8 cellular contexts compared by ENCODE assay signal in the genomic region with DNA sequence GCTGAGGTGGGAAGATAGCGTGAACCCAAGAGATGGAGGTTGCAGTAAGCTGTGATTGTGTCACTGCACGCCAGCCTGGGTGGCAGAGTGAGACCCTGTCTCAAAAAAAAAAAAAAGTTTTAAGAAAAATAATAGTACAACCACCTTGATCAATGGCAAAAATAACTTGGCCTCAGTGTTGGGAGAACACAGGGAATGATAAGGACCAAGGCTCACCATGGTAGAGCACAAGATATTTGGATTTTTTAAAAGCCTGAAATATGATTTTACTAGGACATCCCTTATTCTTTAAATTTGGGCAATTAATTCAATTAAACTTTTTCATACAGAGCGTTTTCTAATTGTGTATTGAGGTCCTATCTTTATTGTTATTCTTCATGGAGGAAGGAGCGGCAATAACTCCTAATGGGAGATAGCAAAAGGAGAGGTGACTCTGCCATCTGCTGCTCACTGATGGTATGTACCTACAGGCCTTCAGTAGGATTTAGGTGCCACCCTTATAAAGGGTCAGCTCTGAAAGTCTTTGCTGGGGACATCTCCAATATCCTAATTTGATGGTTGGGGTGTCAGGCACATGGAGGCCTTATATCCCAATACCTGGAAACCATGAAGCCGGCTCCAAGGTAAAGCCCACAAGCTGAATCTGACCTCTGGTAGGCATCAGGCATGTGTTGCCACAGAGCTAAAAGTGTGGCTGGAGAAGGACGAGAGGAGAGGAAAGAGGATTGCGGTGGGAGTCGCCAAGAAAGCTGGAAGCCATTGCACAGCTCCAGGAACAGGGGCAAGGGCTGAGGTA. TPM values are rescaled to one million over a fixed set of nuclear protein-coding genes. Genes with fewer than 3 reads are reported as not detected.
DNase-seq lines count a peak whose midpoint lies in the region; ATAC-seq, FAIRE-seq and TF ChIP-seq lines count a peak whose summit lies in the region.

No MANE protein-coding gene starts in this region.

- peak; percentile 62 for TF ChIP-seq CTCF in AG04449 (IDR thresholded peaks at IDR 0.05; ENCODE audit: insufficient read depth, low read length, missing control alignments)
- peak; percentile 68 for TF ChIP-seq CTCF in GM12865 (IDR thresholded peaks at IDR 0.05; ENCODE audit: insufficient read depth, low read depth, low read length, missing control alignments)
- no peak for TF ChIP-seq CTCF in activated B cell treated with CpG ODN at 0.5 μM for 24 hours (IDR thresholded peaks at IDR 0.05)
- peak; percentile 12 to 59 (median 54) for TF ChIP-seq CTCF in gastroesophageal sphincter (IDR thresholded peaks at IDR 0.05)
- peak; percentile 30 to 62 (median 56) for TF ChIP-seq CTCF in pancreas (IDR thresholded peaks at IDR 0.05)

- no peaks in the 10 kb centered on the region for H3K27me3 ChIP-seq in gastroesophageal sphincter
- no peaks in the 10 kb centered on the region for H3K27me3 ChIP-seq in pancreas

- DNase-seq in AG04449 (ENCODE audit: low read depth, low spot score) (no peak), GM12865 (ENCODE audit: low read depth) (peak; percentile 66), NCI-H2029 (lab: John Stamatoyannopoulos, UW) (peak; percentile 52), activated B cell treated with CpG ODN at 0.5 μM for 24 hours (no peak), pancreas (peak in 2 of 6 donors; percentile 47 to 64), ureter (ENCODE audit: low spot score) (no peak)
- DNase-seq in NK-92 treated with Interleukin-12 subunit alpha and Interleukin-12 subunit beta, amount 100 ng/mL, for 24 hours (lab: John Stamatoyannopoulos, UW), result no peak

- TF ChIP-seq EP300 in gastroesophageal sphincter (IDR thresholded peaks at IDR 0.05), result no peak

- CTCF ChIA-PET in AG04449 (lab: Yijun Ruan, JAX), result interaction anchor here (0.8 to 8.9 kb wide), 18 partner anchors 8 to 322 kb away, joined by 3 to 276 read pairs (median 4); no protein-coding TSS in a partner anchor
- CTCF ChIA-PET in activated B cell treated with CpG ODN at 0.5 μM for 24 hours (lab: Charles Lee), result interaction anchor here (0.8 to 4.6 kb wide), 8 partner anchors 9 to 315 kb away, joined by 3 to 59 read pairs (median 5); no protein-coding TSS in a partner anchor

- intact Hi-C loops in activated B cell treated with CpG ODN at 0.5 μM for 24 hours (cut with micrococcal nuclease) (loop anchor here (1.0 kb wide), 1 partner anchor 182 kb away; no protein-coding TSS in a partner anchor), pancreas (cut with DNase I) (loop anchor here in 2 of 3 donors (2.0 to 10.0 kb wide), 3 partner anchors 118 to 316 kb away; no protein-coding TSS in a partner anchor)

- no peak overlapping the region for H3K4me3 ChIP-seq in AG04449 (ENCODE audit: low read depth, low read length)
- H3K4me3 ChIP-seq in GM12865 (ENCODE audit: low read depth, low read length), result no peak overlapping the region
- H3K4me3 ChIP-seq in gastroesophageal sphincter, result no peak overlapping the region
- H3K4me3 ChIP-seq in pancreas, result no peak overlapping the region

- no peaks in the 10 kb centered on the region for H3K36me3 Mint-ChIP-seq in activated B cell treated with CpG ODN at 0.5 μM for 24 hours (ENCODE audit: low read depth)

- no peak overlapping the region for H3K27ac Mint-ChIP-seq in activated B cell treated with CpG ODN at 0.5 μM for 24 hours

- 68 to 71% methylated on average over 4 to 7 of the region's 8 CpGs for WGBS in gastroesophageal sphincter (ENCODE audit: low coverage in 1 of 2), 2 donors
- 38 to 41% methylated on average over 8 of the region's 8 CpGs for WGBS in pancreas, 2 donors

- H3K9me3 ChIP-seq in gastroesophageal sphincter (no peaks in the 10 kb centered on the region), pancreas (no peaks in the 10 kb centered on the region)

- POLR2A ChIA-PET in AG04449 (lab: Yijun Ruan, JAX) (interaction anchor here (0.7 kb wide), 1 partner anchor 121 kb away, joined by 3 read pairs; no protein-coding TSS in a partner anchor), activated B cell treated with CpG ODN at 0.5 μM for 24 hours (lab: Charles Lee) (no interaction called here)

- FAIRE-seq in pancreas (lab: Jason Lieb, UNC), result no peak

- no peak for TF ChIP-seq POLR2A in gastroesophageal sphincter (IDR thresholded peaks at IDR 0.05)

- no peaks in the 10 kb centered on the region for H3K9me3 Mint-ChIP-seq in activated B cell treated with CpG ODN at 0.5 μM for 24 hours

- peaks cover 8% of the 10 kb centered on the region for H3K27me3 Mint-ChIP-seq in activated B cell treated with CpG ODN at 0.5 μM for 24 hours

- H3K36me3 ChIP-seq in gastroesophageal sphincter (no peaks in the 10 kb centered on the region), pancreas (no peaks in the 10 kb centered on the region)

- ATAC-seq in activated B cell treated with CpG ODN at 0.5 μM for 24 hours (ENCODE audit: low read depth), result peak; percentile 49
- ATAC-seq in gastroesophageal sphincter, result no peak
- ATAC-seq in pancreas, result peak; percentile 86 to 94 (median 92)

- H3K27ac ChIP-seq in gastroesophageal sphincter, result no peak overlapping the region
- H3K27ac ChIP-seq in pancreas, result peak overlapping the region; percentile 33 to 46 (median 38)

- H3K4me3 Mint-ChIP-seq in activated B cell treated with CpG ODN at 0.5 μM for 24 hours, result no peak overlapping the region

- H3K4me1 Mint-ChIP-seq in activated B cell treated with CpG ODN at 0.5 μM for 24 hours, result no peaks in the 10 kb centered on the region

- H3K4me1 ChIP-seq in gastroesophageal sphincter (no peaks in the 10 kb centered on the region), pancreas (peaks cover 15 to 34% (median 29%) of the 10 kb centered on the region in 3 donors)

RNA-seq across cellular contexts. Expression of gene POLD3, which starts 21.9 kb away (rescaled TPM):
- 14.9 and 16.3 TPM in 2 replicates for total RNA-seq in activated B cell treated with CpG ODN at 0.5 μM for 24 hours
- total RNA-seq in gastroesophageal sphincter, result 10 to 100 TPM in 2 of 4 donors, 1 to 10 TPM in 2; 9.1 to 18.7 (median 12.4) TPM
- total RNA-seq in pancreas, result 10 to 100 TPM in 3 of 6 donors, 1 to 10 TPM in 3; 7.9 to 14.0 (median 10.2) TPM
- 1 to 10 TPM; 7.2 to 8.6 TPM for polyA plus RNA-seq in pancreas
- 21.8 TPM for total RNA-seq in ureter

Comparison
In these comparisons a context has a peak if more than half of its experiments do, and no peak if none do; other contexts are left out.
1. DNase-seq: peak in GM12865 (single experiment) and NCI-H2029 (single experiment); none in AG04449 (single experiment), activated B cell treated with CpG ODN at 0.5 μM for 24 hours (single experiment), NK-92 treated with Interleukin-12 subunit alpha and Interleukin-12 subunit beta, amount 100 ng/mL, for 24 hours (single experiment) and ureter (single experiment).
2. H3K27ac ChIP-seq: peak in pancreas (4 of 4); none in gastroesophageal sphincter (0 of 4).